13 cellular contexts compared by ENCODE assay signal in genomic region chr17:39791296-39791992, GRCh38. TPM values are rescaled to one million over a fixed set of nuclear protein-coding genes. Genes with fewer than 3 reads are reported as not detected.
DNase-seq lines count a peak whose midpoint lies in the region; ATAC-seq and TF ChIP-seq lines count a peak whose summit lies in the region.
"Had no signal": no experiment of that assay in that cellular context is flagged by ENCODE, and none has a peak within 500 bp of the region (broad histone marks: within the 10 kb centered on the region; RNA-seq: fewer than 3 reads in every experiment).

No MANE protein-coding gene starts in this region.

- H3K9me3 ChIP-seq in naive thymus-derived CD4-positive, alpha-beta T cell (ENCODE audit: control insufficient read depth in 2 of 3, low read length in 3 of 3): no peaks in the 10 kb centered on the region
- no peaks in the 10 kb centered on the region for H3K9me3 ChIP-seq in ascending aorta
- H3K9me3 ChIP-seq: tibial artery had no signal

- H3K36me3 Mint-ChIP-seq in activated CD8-positive, alpha-beta T cell treated with anti-CD3 and anti-CD28 coated beads for 36 hours (ENCODE audit: low read depth): peaks cover 54% of the 10 kb centered on the region
- peaks cover 13 to 39% (median 31%) of the 10 kb centered on the region in 5 donors for H3K36me3 Mint-ChIP-seq in naive thymus-derived CD4-positive, alpha-beta T cell
- H3K36me3 Mint-ChIP-seq: brain, WTC11 had no signal

- H3K27ac Mint-ChIP-seq in activated CD8-positive, alpha-beta T cell treated with anti-CD3 and anti-CD28 coated beads for 36 hours: peak overlapping the region; percentile 84
- peak overlapping the region; percentile 70 to 96 (median 94) for H3K27ac Mint-ChIP-seq in naive thymus-derived CD4-positive, alpha-beta T cell
- H3K27ac Mint-ChIP-seq: brain, WTC11 had no signal

- peak overlapping the region; percentile 65 for H3K27ac ChIP-seq in naive thymus-derived CD4-positive, alpha-beta T cell (ENCODE audit: low read depth, low read length)
- H3K27ac ChIP-seq in temporal lobe (ENCODE audit: low read depth, low read length) (peak overlapping the region; percentile 19), ascending aorta (no peak overlapping the region)
- H3K27ac ChIP-seq: tibial artery had no signal

- peaks cover 66% of the 10 kb centered on the region for H3K4me1 Mint-ChIP-seq in activated CD8-positive, alpha-beta T cell treated with anti-CD3 and anti-CD28 coated beads for 36 hours (ENCODE audit: low read depth)
- peaks cover 45 to 78% (median 71%) of the 10 kb centered on the region in 7 donors for H3K4me1 Mint-ChIP-seq in naive thymus-derived CD4-positive, alpha-beta T cell
- H3K4me1 Mint-ChIP-seq: brain had no signal

- peak overlapping the region; percentile 10 for H3K4me3 Mint-ChIP-seq in activated CD8-positive, alpha-beta T cell treated with anti-CD3 and anti-CD28 coated beads for 36 hours
- peak overlapping the region; percentile 63 to 82 (median 72) for H3K4me3 Mint-ChIP-seq in naive thymus-derived CD4-positive, alpha-beta T cell
- H3K4me3 Mint-ChIP-seq: brain, WTC11 had no signal

- no peak for TF ChIP-seq CTCF in activated CD8-positive, alpha-beta T cell treated with anti-CD3 and anti-CD28 coated beads for 36 hours (IDR thresholded peaks at IDR 0.05)
- TF ChIP-seq CTCF in ascending aorta (IDR thresholded peaks at IDR 0.05): no peak

- ATAC-seq in activated CD8-positive, alpha-beta T cell treated with anti-CD3 and anti-CD28 coated beads for 36 hours: peak; percentile 77
- peak; percentile 75 for ATAC-seq in naive thymus-derived CD4-positive, alpha-beta T cell
- ATAC-seq in GM18873 (IDR thresholded peaks at IDR 0.05; ENCODE audit: low FRiP score, unreplicated experiment): no peak
- ATAC-seq: Right ventricle myocardium inferior, WTC11 had no signal

- peaks cover 50 to 51% of the 10 kb centered on the region in 2 donors for H3K4me1 ChIP-seq in naive thymus-derived CD4-positive, alpha-beta T cell (ENCODE audit: control insufficient read depth in 2 of 2, insufficient read depth in 2 of 2, low read length in 2 of 2)
- H3K4me1 ChIP-seq in ascending aorta: no peaks in the 10 kb centered on the region
- H3K4me1 ChIP-seq: tibial artery had no signal

- POLR2A ChIA-PET in activated CD8-positive, alpha-beta T cell treated with anti-CD3 and anti-CD28 coated beads for 36 hours (lab: Charles Lee): interaction anchor here (0.9 to 5.2 kb wide), 9 partner anchors 10 to 72 kb away, joined by 3 to 21 read pairs (median 6); no protein-coding TSS in a partner anchor
- POLR2A ChIA-PET in naive thymus-derived CD4-positive, alpha-beta T cell (lab: Charles Lee): interaction anchor here (0.6 to 7.7 kb wide), 16 partner anchors 10 to 267 kb away, joined by 3 to 48 read pairs (median 6); partner anchors contain the start of genes IKZF3 and PGAP3

- DNase-seq in activated T-cell treated with anti-CD3 and anti-CD28 coated beads for 24 hours (ENCODE audit: low read depth) (peak; percentile 43), ascending aorta (ENCODE audit: low spot score in 2 of 2) (no peak), SK-N-DZ (ENCODE audit: low spot score) (no peak)
- DNase-seq in activated T-cell treated with anti-CD3 and anti-CD28 coated beads, Interleukin-2, amount 50 U/mL, for 1 hour: no peak
- DNase-seq in activated CD8-positive, alpha-beta T cell treated with anti-CD3 and anti-CD28 coated beads for 36 hours: peak; percentile 78
- DNase-seq in naive thymus-derived CD4-positive, alpha-beta T cell: peak in 6 of 9 donors; percentile 31 to 56 (median 42)
- DNase-seq: posterior cingulate gyrus, tibial artery had no signal

- H3K27me3 ChIP-seq in naive thymus-derived CD4-positive, alpha-beta T cell (ENCODE audit: control insufficient read depth in 2 of 2, insufficient read depth in 2 of 2, low read length in 2 of 2): no peaks in the 10 kb centered on the region
- no peaks in the 10 kb centered on the region for H3K27me3 ChIP-seq in ascending aorta

- CTCF ChIA-PET in activated CD8-positive, alpha-beta T cell treated with anti-CD3 and anti-CD28 coated beads for 36 hours (lab: Charles Lee): interaction anchor here (1.0 to 3.2 kb wide), 7 partner anchors 12 to 61 kb away, joined by 3 to 14 read pairs (median 6); partner anchors contain the start of gene MIEN1
- CTCF ChIA-PET in naive thymus-derived CD4-positive, alpha-beta T cell (lab: Charles Lee): interaction anchor here (0.8 kb wide), 1 partner anchor 17 kb away, joined by 4 read pairs; no protein-coding TSS in a partner anchor

- H3K27me3 Mint-ChIP-seq in activated CD8-positive, alpha-beta T cell treated with anti-CD3 and anti-CD28 coated beads for 36 hours: no peaks in the 10 kb centered on the region
- H3K27me3 Mint-ChIP-seq in naive thymus-derived CD4-positive, alpha-beta T cell: no peaks in the 10 kb centered on the region

- intact Hi-C loops in activated CD8-positive, alpha-beta T cell treated with anti-CD3 and anti-CD28 coated beads for 36 hours (cut with micrococcal nuclease): loop anchor here (5.0 kb wide), 2 partner anchors 34 to 51 kb away; no protein-coding TSS in a partner anchor
- intact Hi-C loops in naive thymus-derived CD4-positive, alpha-beta T cell (cut with micrococcal nuclease): loop anchor here (1.0 to 5.0 kb wide), 4 partner anchors 9 to 71 kb away; partner anchors contain the start of gene IKZF3 (in 1 of the 2)
- intact Hi-C loops in ascending aorta (cut with DNase I): no loop called here

- peak overlapping the region; percentile 8 for H3K4me3 ChIP-seq in naive thymus-derived CD4-positive, alpha-beta T cell (ENCODE audit: low read length)
- H3K4me3 ChIP-seq in ascending aorta: no peak overlapping the region
- H3K4me3 ChIP-seq: tibial artery had no signal

- peaks cover 0 to 17% (median 10%) of the 10 kb centered on the region in 3 experiments for H3K36me3 ChIP-seq in naive thymus-derived CD4-positive, alpha-beta T cell (ENCODE audit: control insufficient read depth in 2 of 3, insufficient read depth in 3 of 3, low read length in 3 of 3)
- no peaks in the 10 kb centered on the region for H3K36me3 ChIP-seq in ascending aorta
- H3K36me3 ChIP-seq: tibial artery had no signal

- no peaks in the 10 kb centered on the region for H3K9me3 Mint-ChIP-seq in activated CD8-positive, alpha-beta T cell treated with anti-CD3 and anti-CD28 coated beads for 36 hours
- H3K9me3 Mint-ChIP-seq in naive thymus-derived CD4-positive, alpha-beta T cell: peaks cover 0 to 6% (median 0%) of the 10 kb centered on the region in 11 donors
- H3K9me3 Mint-ChIP-seq: brain, WTC11 had no signal

RNA-seq across cellular contexts. Expression of gene GRB7, which starts 53.7 kb away (rescaled TPM):
- total RNA-seq in activated CD8-positive, alpha-beta T cell treated with anti-CD3 and anti-CD28 coated beads for 36 hours: 1 to 10 TPM in 1 of 2 experiments, not detected in 1; 1.2 TPM
- total RNA-seq in naive thymus-derived CD4-positive, alpha-beta T cell: under 1 TPM in 1 of 5 experiments, not detected in 4; 0.99 TPM
- not detected for polyA plus RNA-seq in naive thymus-derived CD4-positive, alpha-beta T cell
- total RNA-seq in temporal lobe (0.25 TPM), ascending aorta (1.6 TPM)
- polyA plus RNA-seq in SK-N-DZ (2014; cell fraction: cytosol; rRNA removed): not detected in 2 replicates
- not detected in 2 replicates for polyA plus RNA-seq in SK-N-DZ (2014; cell fraction: nucleus; rRNA removed)

Comparison
In these comparisons a context has a peak if more than half of its experiments do, and no peak if none do; other contexts are left out.
1. DNase-seq: peak in activated T-cell treated with anti-CD3 and anti-CD28 coated beads for 24 hours (single experiment), activated CD8-positive, alpha-beta T cell treated with anti-CD3 and anti-CD28 coated beads for 36 hours (single experiment) and naive thymus-derived CD4-positive, alpha-beta T cell (6 of 9); none in activated T-cell treated with anti-CD3 and anti-CD28 coated beads, Interleukin-2, amount 50 U/mL, for 1 hour (single experiment), ascending aorta (0 of 2) and SK-N-DZ (single experiment).
2. H3K27ac ChIP-seq: peak in naive thymus-derived CD4-positive, alpha-beta T cell (single experiment) and temporal lobe (single experiment); none in ascending aorta (0 of 2).